8 cellular contexts compared by ENCODE assay signal in genomic region chr12:47377414-47378221, GRCh38.
A peak's percentile ranks its signal among the peaks of the same experiment; 100 is the strongest.
DNase-seq lines count a peak whose midpoint lies in the region; ATAC-seq and TF ChIP-seq lines count a peak whose summit lies in the region.

No MANE protein-coding gene starts in this region.

- TF ChIP-seq CTCF in cardiac muscle cell (IDR thresholded peaks at IDR 0.05; ENCODE audit: low read depth, low read length) (peak; percentile 3), retinal pigment epithelial cell (conservative IDR thresholded peaks at IDR 0.05; ENCODE audit: low read depth, low read length) (no peak)

- H3K4me3 ChIP-seq in cardiac muscle cell: no peak overlapping the region
- H3K4me3 ChIP-seq in retinal pigment epithelial cell (ENCODE audit: low read length): no peak overlapping the region

- H3K36me3 ChIP-seq in cardiac muscle cell: no peaks in the 10 kb centered on the region

- ATAC-seq in HG03457 (IDR thresholded peaks at IDR 0.05; ENCODE audit: unreplicated experiment): no peak
- ATAC-seq in GM21515 (IDR thresholded peaks at IDR 0.05; ENCODE audit: unreplicated experiment): no peak

- peaks cover 7% of the 10 kb centered on the region for H3K27me3 ChIP-seq in cardiac muscle cell

- H3K4me1 ChIP-seq in cardiac muscle cell (ENCODE audit: low read depth): peaks cover 3% of the 10 kb centered on the region

- H3K27ac ChIP-seq in cardiac muscle cell: no peak overlapping the region

- DNase-seq in GM03348 (ENCODE audit: low spot score) (peak; percentile 92), T1000 (lab: John Stamatoyannopoulos, UW) (peak; percentile 100), cardiac muscle cell (ENCODE audit: low read depth in 1 of 2, low spot score in 1 of 2) (peak; percentile 4 to 100), retinal pigment epithelial cell (ENCODE audit: low read depth) (peak; percentile 81), NCI-H1105 treated with DMSO at 0.1 percent for 48 hours (lab: John Stamatoyannopoulos, UW) (no peak), NCI-H1694 treated with DMSO at 0.1 percent for 48 hours (lab: John Stamatoyannopoulos, UW) (no peak)

- no peaks in the 10 kb centered on the region for H3K9me3 ChIP-seq in cardiac muscle cell (ENCODE audit: low read depth)

Comparison
In these comparisons a context has a peak if more than half of its experiments do, and no peak if none do; other contexts are left out.
1. DNase-seq: peak in GM03348 (single experiment), T1000 (single experiment), cardiac muscle cell (2 of 2) and retinal pigment epithelial cell (single experiment); none in NCI-H1105 treated with DMSO at 0.1 percent for 48 hours (single experiment) and NCI-H1694 treated with DMSO at 0.1 percent for 48 hours (single experiment).